Comparison of ENCODE assay signal across 16 cellular contexts in the genomic region with DNA sequence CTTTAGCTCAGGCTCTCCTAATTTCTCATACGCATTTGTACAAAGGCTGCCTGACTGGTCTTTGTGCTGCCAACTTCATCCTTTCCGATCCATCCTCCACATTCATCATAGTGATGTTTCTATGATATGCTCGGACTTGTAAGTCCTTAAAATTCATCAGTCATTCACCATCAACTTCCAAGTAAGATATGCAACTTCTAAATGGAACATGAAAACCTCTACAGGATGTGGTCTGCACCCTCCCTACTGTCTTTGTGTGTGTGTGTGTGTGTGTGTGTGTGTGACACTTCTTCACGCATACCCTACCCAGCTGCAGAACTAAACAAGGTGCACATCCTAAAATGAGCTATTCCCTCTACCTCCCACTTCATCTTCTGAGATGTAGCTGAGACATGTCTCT.
DNase-seq lines count a peak whose midpoint lies in the region; ATAC-seq, FAIRE-seq and TF ChIP-seq lines count a peak whose summit lies in the region.
"Had no signal": no experiment of that assay in that cellular context is flagged by ENCODE, and none has a peak within 500 bp of the region (broad histone marks: within the 10 kb centered on the region; RNA-seq: fewer than 3 reads in every experiment).

No MANE protein-coding gene starts in this region.

- no peak overlapping the region for H3K4me3 Mint-ChIP-seq in activated T-cell treated with anti-CD3 and anti-CD28 coated beads, Interleukin-2, amount 50 U/mL, for 72 hours
- H3K4me3 Mint-ChIP-seq: CD14-positive monocyte; CD4-positive, alpha-beta memory T cell had no signal

- no peak for TF ChIP-seq CTCF in bronchial epithelial cell (IDR thresholded peaks at IDR 0.05; ENCODE audit: insufficient read depth, low read length, severe bottlenecking)

- no peak for DNase-seq in activated T-cell treated with anti-CD3 and anti-CD28 coated beads, Interleukin-2, amount 50 U/mL, for 72 hours
- no peak for DNase-seq in activated T-cell treated with anti-CD3 and anti-CD28 coated beads, Interleukin-2, amount 50 U/mL, for 48 hours
- DNase-seq in UCSD-AML1 (lab: John Stamatoyannopoulos, UW; ENCODE audit: unreplicated experiment), result peak; percentile 47
- peak; percentile 91 for DNase-seq in bronchial epithelial cell (ENCODE audit: low read depth)
- no peak for DNase-seq in DMS 273 (lab: John Stamatoyannopoulos, UW; ENCODE audit: unreplicated experiment)
- DNase-seq in activated naive CD4-positive, alpha-beta T cell treated with anti-CD3 and anti-CD28 coated beads, Interleukin-2, amount 50 U/mL, for 72 hours (ENCODE audit: low spot score in 2 of 2), result no peak
- no peak for DNase-seq in dermis blood vessel endothelial cell
- no peak for DNase-seq in dedifferentiated amniotic fluid mesenchymal stem cell (ENCODE audit: extremely low spot score)
- DNase-seq: 8988T; Calu3; CD4-positive, alpha-beta memory T cell; DMS 273 treated with DMSO at 0.1 percent for 48 hours; DMS53 had no signal

- no peaks in the 10 kb centered on the region for H3K27me3 ChIP-seq in bronchial epithelial cell (ENCODE audit: control insufficient read depth, insufficient read depth, low read length)
- H3K27me3 ChIP-seq: BLaER1 had no signal

- peaks cover 5% of the 10 kb centered on the region for H3K4me1 Mint-ChIP-seq in activated T-cell treated with anti-CD3 and anti-CD28 coated beads, Interleukin-2, amount 50 U/mL, for 72 hours (ENCODE audit: low read depth)
- H3K4me1 Mint-ChIP-seq: CD14-positive monocyte had no signal

- no peak for FAIRE-seq in bronchial epithelial cell (lab: Jason Lieb, UNC)

- no peaks in the 10 kb centered on the region for H3K27me3 Mint-ChIP-seq in activated T-cell treated with anti-CD3 and anti-CD28 coated beads, Interleukin-2, amount 50 U/mL, for 72 hours (ENCODE audit: low read depth)

- H3K36me3 Mint-ChIP-seq in activated T-cell treated with anti-CD3 and anti-CD28 coated beads, Interleukin-2, amount 50 U/mL, for 72 hours (ENCODE audit: insufficient read depth in 2 of 2), result peaks cover 1 to 2% of the 10 kb centered on the region in 2 donors
- peaks cover 0 to 16% of the 10 kb centered on the region in 2 donors for H3K36me3 Mint-ChIP-seq in activated naive CD4-positive, alpha-beta T cell treated with anti-CD3 and anti-CD28 coated beads, Interleukin-2, amount 50 U/mL, for 72 hours
- H3K36me3 Mint-ChIP-seq: CD14-positive monocyte had no signal

- ATAC-seq in activated T-cell treated with anti-CD3 and anti-CD28 coated beads, Interleukin-2, amount 50 U/mL, for 72 hours (replicated peaks in 1 of 2), result no peak
- no peak for ATAC-seq in activated naive CD4-positive, alpha-beta T cell treated with anti-CD3 and anti-CD28 coated beads, Interleukin-2, amount 50 U/mL, for 72 hours

- H3K4me3 ChIP-seq in bronchial epithelial cell (ENCODE audit: low read depth, low read length), result no peak overlapping the region
- H3K4me3 ChIP-seq: BLaER1, HAP-1 had no signal

- no peaks in the 10 kb centered on the region for H3K36me3 ChIP-seq in bronchial epithelial cell (ENCODE audit: control insufficient read depth, insufficient read depth, low read length)
- H3K36me3 ChIP-seq: BLaER1, HAP-1 had no signal

- peak overlapping the region; percentile 4 for H3K27ac Mint-ChIP-seq in activated T-cell treated with anti-CD3 and anti-CD28 coated beads, Interleukin-2, amount 50 U/mL, for 72 hours
- H3K27ac Mint-ChIP-seq in activated naive CD4-positive, alpha-beta T cell treated with anti-CD3 and anti-CD28 coated beads, Interleukin-2, amount 50 U/mL, for 72 hours, result no peak overlapping the region
- H3K27ac Mint-ChIP-seq: CD14-positive monocyte; CD4-positive, alpha-beta memory T cell had no signal

- peaks cover 2 to 7% of the 10 kb centered on the region in 2 donors for H3K9me3 Mint-ChIP-seq in activated T-cell treated with anti-CD3 and anti-CD28 coated beads, Interleukin-2, amount 50 U/mL, for 72 hours
- peaks cover 4 to 10% of the 10 kb centered on the region in 2 donors for H3K9me3 Mint-ChIP-seq in activated naive CD4-positive, alpha-beta T cell treated with anti-CD3 and anti-CD28 coated beads, Interleukin-2, amount 50 U/mL, for 72 hours

Comparison
In these comparisons a context has a peak if more than half of its experiments do, and no peak if none do; other contexts are left out.
1. DNase-seq: peak in UCSD-AML1 (single experiment) and bronchial epithelial cell (single experiment); none in activated T-cell treated with anti-CD3 and anti-CD28 coated beads, Interleukin-2, amount 50 U/mL, for 72 hours (0 of 2), activated T-cell treated with anti-CD3 and anti-CD28 coated beads, Interleukin-2, amount 50 U/mL, for 48 hours (0 of 2), DMS 273 (single experiment), activated naive CD4-positive, alpha-beta T cell treated with anti-CD3 and anti-CD28 coated beads, Interleukin-2, amount 50 U/mL, for 72 hours (0 of 2), dermis blood vessel endothelial cell (single experiment) and dedifferentiated amniotic fluid mesenchymal stem cell (single experiment).